Comparison of ENCODE assay signal across 30 cellular contexts in genomic region chr11:27950339-27950738, GRCh38.
"Had no signal": no experiment of that assay in that cellular context is flagged by ENCODE, and none has a peak within 500 bp of the region (broad histone marks: within the 10 kb centered on the region; RNA-seq: fewer than 3 reads in every experiment).

No MANE protein-coding gene starts in this region.

- H3K36me3 Mint-ChIP-seq: memory B cell; naive thymus-derived CD4-positive, alpha-beta T cell; neural progenitor cell had no signal

- H2AFZ ChIP-seq: neural progenitor cell, parathyroid adenoma had no signal

- H3K4me3 ChIP-seq: coronary artery, esophagus squamous epithelium, lower lobe of right lung, neural progenitor cell, right lobe of liver, smooth muscle cell, suprapubic skin, transverse colon, upper lobe of right lung, uterus had no signal

- H3K4me2 ChIP-seq: neural progenitor cell, smooth muscle cell had no signal

- H3K27me3 Mint-ChIP-seq: progenitor cell of endocrine pancreas; stimulated activated naive CD8-positive, alpha-beta T cell treated with anti-CD3 and anti-CD28 coated beads, Interleukin-15, amount 100 ng/mL, for 72 hours had no signal

- H3K9me3 ChIP-seq: esophagus squamous epithelium, lower lobe of right lung, right lobe of liver, suprapubic skin, transverse colon, upper lobe of right lung, uterus had no signal

- H3K4me1 ChIP-seq: esophagus squamous epithelium, lower lobe of right lung, neural progenitor cell, parathyroid adenoma, right lobe of liver, suprapubic skin, transverse colon, upper lobe of right lung, uterus had no signal

- H3K4me3 Mint-ChIP-seq: memory B cell; naive thymus-derived CD4-positive, alpha-beta T cell; nephron; neural progenitor cell; stimulated activated naive CD8-positive, alpha-beta T cell treated with anti-CD3 and anti-CD28 coated beads, Interleukin-15, amount 100 ng/mL, for 72 hours had no signal

- ATAC-seq: left ventricle myocardium superior; lower lobe of right lung; naive thymus-derived CD4-positive, alpha-beta T cell; right lobe of liver; stimulated activated naive CD8-positive, alpha-beta T cell treated with anti-CD3 and anti-CD28 coated beads, Interleukin-15, amount 100 ng/mL, for 72 hours; upper lobe of right lung had no signal

- H3K27ac Mint-ChIP-seq: memory B cell; naive thymus-derived CD4-positive, alpha-beta T cell; nephron; neural progenitor cell; progenitor cell of endocrine pancreas had no signal

- DNase-seq: dermis blood vessel endothelial cell; effector memory CD4-positive, alpha-beta T cell; erythroblast; esophagus squamous epithelium; hypothalamus; left ventricle myocardium superior; lower lobe of right lung; midbrain; naive thymus-derived CD4-positive, alpha-beta T cell; right lobe of liver; stimulated activated CD4-positive, alpha-beta T cell treated with anti-CD3 and anti-CD28 coated beads, Interleukin-12 subunit alpha, Interleukin-12 subunit beta, amount 100 ng/mL, for 4 hours; stimulated activated CD4-positive, alpha-beta T cell treated with anti-CD3 and anti-CD28 coated beads, Interleukin-1b, Interleukin-23, amount 100 ng/mL, for 48 hours; stimulated activated CD4-positive, alpha-beta T cell treated with anti-CD3 and anti-CD28 coated beads, Interleukin-4, amount 100 ng/mL, for 1 hour; stimulated activated CD8-positive, alpha-beta memory T cell treated with anti-CD3 and anti-CD28 coated beads, Interleukin-4, amount 100 ng/mL, for 48 hours; stimulated activated naive CD4-positive, alpha-beta T cell; stimulated activated naive CD8-positive, alpha-beta T cell treated with anti-CD3 and anti-CD28 coated beads, Interleukin-15, amount 100 ng/mL, for 72 hours; transverse colon; upper lobe of right lung; uterus had no signal

- H3K27ac ChIP-seq: coronary artery, esophagus squamous epithelium, lower lobe of right lung, neural progenitor cell, parathyroid adenoma, right lobe of liver, suprapubic skin, transverse colon, upper lobe of right lung, uterus had no signal

- H3K79me2 ChIP-seq: parathyroid adenoma had no signal

- H3K27me3 ChIP-seq: esophagus squamous epithelium, neural progenitor cell, right lobe of liver, suprapubic skin, transverse colon, upper lobe of right lung, uterus had no signal

- H3K36me3 ChIP-seq: esophagus squamous epithelium, lower lobe of right lung, neural progenitor cell, right lobe of liver, suprapubic skin, transverse colon, upper lobe of right lung, uterus had no signal

- FAIRE-seq: endometrium, frontal cortex, keratinocyte had no signal

- H3K9me3 Mint-ChIP-seq: memory B cell; neural progenitor cell; stimulated activated naive CD8-positive, alpha-beta T cell treated with anti-CD3 and anti-CD28 coated beads, Interleukin-15, amount 100 ng/mL, for 72 hours had no signal

- H3K4me1 Mint-ChIP-seq: memory B cell; naive thymus-derived CD4-positive, alpha-beta T cell; nephron; neural progenitor cell; stimulated activated naive CD8-positive, alpha-beta T cell treated with anti-CD3 and anti-CD28 coated beads, Interleukin-15, amount 100 ng/mL, for 72 hours had no signal
